In the genomic region with DNA sequence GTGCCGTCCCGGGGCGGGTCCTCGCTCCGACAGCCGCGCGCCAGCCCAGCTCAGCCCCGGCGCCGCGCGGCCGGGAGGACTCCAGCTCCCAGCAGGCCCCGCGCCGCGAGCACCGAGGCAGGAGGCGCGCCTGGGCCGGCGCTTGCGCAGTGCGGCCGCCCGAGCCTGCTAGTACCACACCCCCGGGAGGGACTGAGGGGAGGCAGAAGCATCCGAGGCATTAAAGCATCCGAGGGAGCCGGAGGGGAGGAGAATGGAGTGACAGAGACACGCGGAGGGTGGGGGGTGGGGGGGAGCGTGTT, we compare ENCODE assay signal across 9 cellular contexts. TPM values are rescaled to one million over a fixed set of nuclear protein-coding genes. Genes with fewer than 3 reads are reported as not detected.
DNase-seq lines count a peak whose midpoint lies in the region; ATAC-seq, FAIRE-seq and TF ChIP-seq lines count a peak whose summit lies in the region.
"Had no signal": no experiment of that assay in that cellular context is flagged by ENCODE, and none has a peak within 500 bp of the region (broad histone marks: within the 10 kb centered on the region; RNA-seq: fewer than 3 reads in every experiment).

GRK5 (plus strand) TSS at position 205 of the 302 bp plus-strand sequence. CDS start 347 bp downstream, outside the sequence.

- no peak for TF ChIP-seq CTCF in colonic mucosa (IDR thresholded peaks at IDR 0.05)

- no peaks in the 10 kb centered on the region for H3K27me3 ChIP-seq in colonic mucosa
- H3K27me3 ChIP-seq in layer of hippocampus (ENCODE audit: control insufficient read depth, insufficient read depth, low read length) = no peaks in the 10 kb centered on the region

- peak within 1 kb of the TSS; percentile 92 for H3K4me3 Mint-ChIP-seq in activated CD4-positive, alpha-beta T cell treated with anti-CD3 and anti-CD28 coated beads, Interleukin-2, amount 10 ng/mL, durations not matched to agents 24 days and 14 days

- peak within 1 kb of the TSS; percentile 94 for H3K27ac ChIP-seq in colonic mucosa
- peak within 1 kb of the TSS; percentile 92 for H3K27ac ChIP-seq in layer of hippocampus (ENCODE audit: low read depth, low read length)

- no peaks in the 10 kb centered on the region for H3K4me1 ChIP-seq in colonic mucosa

- H3K9me3 ChIP-seq in colonic mucosa = no peaks in the 10 kb centered on the region

- peak within 1 kb of the TSS; percentile 98 for H3K27ac Mint-ChIP-seq in activated CD4-positive, alpha-beta T cell treated with anti-CD3 and anti-CD28 coated beads, Interleukin-2, amount 10 ng/mL, durations not matched to agents 24 days and 14 days

- peak; percentile 73 for ATAC-seq in HG03442 (IDR thresholded peaks at IDR 0.05; ENCODE audit: unreplicated experiment)

- no peaks in the 10 kb centered on the region for H3K27me3 Mint-ChIP-seq in activated CD4-positive, alpha-beta T cell treated with anti-CD3 and anti-CD28 coated beads, Interleukin-2, amount 10 ng/mL, durations not matched to agents 24 days and 14 days

- peaks cover 2% of the 10 kb centered on the region for H3K36me3 Mint-ChIP-seq in activated CD4-positive, alpha-beta T cell treated with anti-CD3 and anti-CD28 coated beads, Interleukin-2, amount 10 ng/mL, durations not matched to agents 24 days and 14 days (ENCODE audit: low read depth)

- peak within 1 kb of the TSS; percentile 58 for H3K4me3 ChIP-seq in colonic mucosa

- H3K36me3 ChIP-seq in colonic mucosa = no peaks in the 10 kb centered on the region

- H3K9me3 Mint-ChIP-seq in activated CD4-positive, alpha-beta T cell treated with anti-CD3 and anti-CD28 coated beads, Interleukin-2, amount 10 ng/mL, durations not matched to agents 24 days and 14 days = no peaks in the 10 kb centered on the region

- peak within 1 kb of the TSS; percentile 75 to 90 for H3K9ac ChIP-seq in colonic mucosa (ENCODE audit: low read depth in 2 of 2, low read length in 2 of 2)

- FAIRE-seq in GM19239 (lab: Jason Lieb, UNC) = peak; percentile 82
- FAIRE-seq: TTC549 had no signal

- H3K4me1 Mint-ChIP-seq in activated CD4-positive, alpha-beta T cell treated with anti-CD3 and anti-CD28 coated beads, Interleukin-2, amount 10 ng/mL, durations not matched to agents 24 days and 14 days = peaks cover 38% of the 10 kb centered on the region

- intact Hi-C loops in activated CD4-positive, alpha-beta T cell treated with anti-CD3 and anti-CD28 coated beads, Interleukin-2, amount 10 ng/mL, durations not matched to agents 24 days and 14 days (cut with micrococcal nuclease) = loop anchor here (1.0 to 5.0 kb wide), 6 partner anchors 29 to 500 kb away; partner anchors contain the start of genes BAG3 and PRDX3
- intact Hi-C loops in colonic mucosa (cut with DNase I) = no loop called here

- peak; percentile 97 for DNase-seq in Ammon's horn (ENCODE audit: low spot score)
- peak; percentile 86 for DNase-seq in GM19239 (ENCODE audit: insufficient read length, low spot score)
- peak; percentile 91 to 96 for DNase-seq in NCI-H526 (lab: John Stamatoyannopoulos, UW)
- DNase-seq in activated CD4-positive, alpha-beta T cell treated with anti-CD3 and anti-CD28 coated beads, Interleukin-2, amount 10 ng/mL, durations not matched to agents 24 days and 14 days = peak; percentile 99
- DNase-seq in colonic mucosa = peak; percentile 93
- peak; percentile 85 to 91 for DNase-seq in stimulated activated CD4-positive, alpha-beta T cell treated with anti-CD3 and anti-CD28 coated beads, Interleukin-1b, Interleukin-23, amount 100 ng/mL, for 4 hours (ENCODE audit: low read depth in 2 of 2)

RNA-seq across cellular contexts. Expression of gene GRK5, which starts in this region (rescaled TPM):
- total RNA-seq in activated CD4-positive, alpha-beta T cell treated with anti-CD3 and anti-CD28 coated beads, Interleukin-2, amount 10 ng/mL, durations not matched to agents 24 days and 14 days = 25.6 and 27.3 TPM in 2 replicates
- total RNA-seq in colonic mucosa = 10 to 100 TPM in 1 of 2 donors, 1 to 10 TPM in 1; 4.6 to 12.7 TPM

Comparison
In these comparisons a context has a peak if more than half of its experiments do, and no peak if none do; other contexts are left out.
1. Peak in every context shown above with its lines: DNase-seq, ATAC-seq, H3K4me3 ChIP-seq and H3K27ac ChIP-seq.